ENCODE assay signal across 11 cellular contexts in genomic region chr4:69073375-69073774, GRCh38. TPM values are rescaled to one million over a fixed set of nuclear protein-coding genes. Genes with fewer than 3 reads are reported as not detected.
"Had no signal": no experiment of that assay in that cellular context is flagged by ENCODE, and none has a peak within 500 bp of the region (broad histone marks: within the 10 kb centered on the region; RNA-seq: fewer than 3 reads in every experiment).

No MANE protein-coding gene starts in this region.

- H3K4me1 ChIP-seq: HAP-1 had no signal

- DNase-seq: GM23248, GOT3, H7, H9, HCEC 1CT, HFFc6 had no signal

- ATAC-seq: GM23338, HCT116 had no signal

- H3K36me3 ChIP-seq: HAP-1 had no signal

- H2AFZ ChIP-seq: GM23248, GM23338 had no signal

- H3K4me1 Mint-ChIP-seq: GM23338, H9 had no signal

- H3K27ac ChIP-seq: GM23248 had no signal

- H3K9ac ChIP-seq: GM23248 had no signal

- H3K9me3 Mint-ChIP-seq: HFFc6 had no signal

- H3K4me3 Mint-ChIP-seq: GM23338, H9, HFFc6 had no signal

- FAIRE-seq: H1, H54 had no signal

- H3K9me3 ChIP-seq: HAP-1 had no signal

- H3K27ac Mint-ChIP-seq: GM23338, H9, HFFc6 had no signal

- H3K4me3 ChIP-seq: GM23248, GM23338, HAP-1 had no signal

- H3K4me2 ChIP-seq: GM23338 had no signal

RNA-seq across cellular contexts. Expression of gene UGT2B7, which starts 22.9 kb away (rescaled TPM):
- total RNA-seq: GM23248, GM23338, H1, H7, H9 had no signal
- polyA plus RNA-seq: GM23248, GM23338, H1 had no signal
